ENCODE assay signal across 14 cellular contexts in genomic region chr1:180530501-180530900, GRCh38. TPM values are rescaled to one million over a fixed set of nuclear protein-coding genes. Genes with fewer than 3 reads are reported as not detected.
DNase-seq lines count a peak whose midpoint lies in the region; ATAC-seq and TF ChIP-seq lines count a peak whose summit lies in the region.
"Had no signal": no experiment of that assay in that cellular context is flagged by ENCODE, and none has a peak within 500 bp of the region (broad histone marks: within the 10 kb centered on the region; RNA-seq: fewer than 3 reads in every experiment).

No MANE protein-coding gene starts in this region.

- H2BK5ac ChIP-seq in mesendoderm (ENCODE audit: low read length), result no peak overlapping the region

- H3K27ac ChIP-seq in epithelial cell of prostate (peak overlapping the region; percentile 68), mesendoderm (ENCODE audit: low read depth, low read length) (no peak overlapping the region)

- H4K5ac ChIP-seq in mesendoderm (ENCODE audit: low read length), result no peak overlapping the region

- no peaks in the 10 kb centered on the region for H3K36me3 Mint-ChIP-seq in activated T-cell treated with anti-CD3 and anti-CD28 coated beads, Interleukin-2, amount 50 U/mL, for 4 hours (ENCODE audit: insufficient read depth)

- no peak overlapping the region for H2AK5ac ChIP-seq in mesendoderm (ENCODE audit: low read length)

- no peak overlapping the region for H2BK15ac ChIP-seq in mesendoderm (replicated peaks; ENCODE audit: low read depth)

- H3K23ac ChIP-seq in mesendoderm (ENCODE audit: low read length), result no peak overlapping the region

- no peak overlapping the region for H3K18ac ChIP-seq in mesendoderm (ENCODE audit: low read length)

- ATAC-seq in activated T-cell treated with anti-CD3 and anti-CD28 coated beads, Interleukin-2, amount 50 U/mL, for 4 hours, result no peak

- no peak overlapping the region for H3K4me3 Mint-ChIP-seq in activated T-cell treated with anti-CD3 and anti-CD28 coated beads, Interleukin-2, amount 50 U/mL, for 4 hours

- H3K36me3 ChIP-seq in mesendoderm (ENCODE audit: control insufficient read depth, insufficient read depth, low read length), result no peaks in the 10 kb centered on the region

- no peaks in the 10 kb centered on the region for H3K27me3 ChIP-seq in mesendoderm (ENCODE audit: insufficient read depth, low read length, poor library complexity)

- no peak overlapping the region for H3K56ac ChIP-seq in mesendoderm (ENCODE audit: low read length)

- H3K9me3 Mint-ChIP-seq in activated T-cell treated with anti-CD3 and anti-CD28 coated beads, Interleukin-2, amount 50 U/mL, for 4 hours, result no peaks in the 10 kb centered on the region

- no peak overlapping the region for H3K4me3 ChIP-seq in AG09309 (ENCODE audit: control insufficient read depth, low read depth, low read length)
- no peak overlapping the region for H3K4me3 ChIP-seq in mesendoderm (ENCODE audit: low read length)
- H3K4me3 ChIP-seq: skin epidermis had no signal

- no peak overlapping the region for H4K8ac ChIP-seq in mesendoderm (ENCODE audit: low read depth, low read length)

- TF ChIP-seq CTCF in AG09309 (IDR thresholded peaks at IDR 0.05; ENCODE audit: control insufficient read depth, insufficient read depth, low read depth, low read length, missing control alignments), result no peak

- no CpG with 5 or more reads among the region's 5 CpGs for WGBS in mesendoderm (ENCODE audit: extremely low coverage, insufficient coverage, low lambda C conversion rate)

- no peak overlapping the region for H3K4me2 ChIP-seq in mesendoderm (ENCODE audit: low read length)

- H3K4me1 Mint-ChIP-seq in activated T-cell treated with anti-CD3 and anti-CD28 coated beads, Interleukin-2, amount 50 U/mL, for 4 hours (ENCODE audit: low read depth), result peaks cover 2% of the 10 kb centered on the region

- DNase-seq in AG09309 (ENCODE audit: low read depth) (peak; percentile 81), NCI-H226 (peak; percentile 97), epithelial cell of prostate (ENCODE audit: low read depth, low spot score) (peak; percentile 58), mesendoderm (peak; percentile 20), SHP77 treated with DMSO at 0.1 percent for 48 hours (lab: John Stamatoyannopoulos, UW) (no peak), NCI-H128 (lab: John Stamatoyannopoulos, UW; ENCODE audit: unreplicated experiment) (no peak), GM19240 (ENCODE audit: insufficient read length, low spot score) (no peak)
- no peak for DNase-seq in activated T-cell treated with anti-CD3 and anti-CD28 coated beads, Interleukin-2, amount 50 U/mL, for 4 hours
- DNase-seq: activated gamma-delta T cell, hippocampal formation, NCI-H1694 had no signal

- H3K4me1 ChIP-seq in mesendoderm (ENCODE audit: control insufficient read depth, low read depth, low read length), result no peaks in the 10 kb centered on the region

- no peak overlapping the region for H3K4ac ChIP-seq in mesendoderm (ENCODE audit: low read depth, low read length)

- no peak overlapping the region for H2BK120ac ChIP-seq in mesendoderm (ENCODE audit: low read depth, low read length)

- no peaks in the 10 kb centered on the region for H3K79me2 ChIP-seq in mesendoderm (ENCODE audit: control insufficient read depth, insufficient read depth, low read length)

- no peak overlapping the region for H3K9ac ChIP-seq in mesendoderm (ENCODE audit: low read length)

- H3K27me3 Mint-ChIP-seq in activated T-cell treated with anti-CD3 and anti-CD28 coated beads, Interleukin-2, amount 50 U/mL, for 4 hours (ENCODE audit: low read depth), result peaks cover 2% of the 10 kb centered on the region

- H3K79me1 ChIP-seq in mesendoderm (ENCODE audit: low read length), result no peaks in the 10 kb centered on the region

RNA-seq across cellular contexts. Expression of gene ACBD6, which starts 28.1 kb away (rescaled TPM):
- polyA plus RNA-seq in mesendoderm (2013, experiment 1 of 2), result 34.7 TPM
- polyA plus RNA-seq in mesendoderm (2013, experiment 2 of 2), result 36.3 TPM
- total RNA-seq in activated T-cell treated with anti-CD3 and anti-CD28 coated beads, Interleukin-2, amount 50 U/mL, for 4 hours, result 10 to 100 TPM; 54.9 to 63.6 (median 60.7) TPM

RNA-seq across cellular contexts. Expression of gene OVAAL, which starts 28.3 kb away (rescaled TPM):
- not detected for polyA plus RNA-seq in mesendoderm (2013, experiment 1 of 2)
- polyA plus RNA-seq in mesendoderm (2013, experiment 2 of 2), result not detected
- not detected for total RNA-seq in activated T-cell treated with anti-CD3 and anti-CD28 coated beads, Interleukin-2, amount 50 U/mL, for 4 hours
- total RNA-seq: T-helper 2 cell treated with Interferon-gamma antibody and Interleukin-4, amounts not matched to agents 100 ng/mL and 5 ng/mL, for 36 hours; temporal lobe had no signal

Comparison
In these comparisons a context has a peak if more than half of its experiments do, and no peak if none do; other contexts are left out.
1. DNase-seq: peak in AG09309 (single experiment), NCI-H226 (single experiment), epithelial cell of prostate (single experiment) and mesendoderm (single experiment); none in SHP77 treated with DMSO at 0.1 percent for 48 hours (single experiment), NCI-H128 (single experiment), activated T-cell treated with anti-CD3 and anti-CD28 coated beads, Interleukin-2, amount 50 U/mL, for 4 hours (single experiment) and GM19240 (single experiment).